8 cellular contexts compared by ENCODE assay signal in genomic region chr4:118591339-118592046, GRCh38.
DNase-seq lines count a peak whose midpoint lies in the region; TF ChIP-seq lines count a peak whose summit lies in the region.
"Not testable (repeated sequence)": the region's sequence is repeated elsewhere in the genome, so short reads cannot be mapped to it uniquely, and the experiment has no call there.

No MANE protein-coding gene starts in this region.

- H3K9me3 Mint-ChIP-seq in nephron progenitor cell, result not testable (repeated sequence)

- TF ChIP-seq CTCF in foreskin fibroblast (IDR thresholded peaks at IDR 0.05; ENCODE audit: low read depth, low read length); nephron progenitor cell (IDR thresholded peaks at IDR 0.05): not testable (repeated sequence)

- DNase-seq in ELR (ENCODE audit: low read depth), result peak; percentile 91
- DNase-seq in H4 (ENCODE audit: low spot score), result peak; percentile 94
- peak; percentile 77 to 81 for DNase-seq in Kasumi-1 (lab: John Stamatoyannopoulos, UW)
- DNase-seq in SK-MEL-5 (ENCODE audit: low read depth, low spot score), result peak; percentile 93
- peak; percentile 96 for DNase-seq in activated naive CD4-positive, alpha-beta T cell treated with Interleukin-2 at 50 U/mL for 16 hours
- DNase-seq in foreskin fibroblast, result peak; percentile 97 to 99
- peak; percentile 94 for DNase-seq in nephron progenitor cell
- peak; percentile 89 for DNase-seq in stimulated activated naive CD4-positive, alpha-beta T cell treated with Interleukin-2 at 50 U/mL for 16 hours (lab: John Stamatoyannopoulos, UW)

- not testable (repeated sequence) for H3K36me3 Mint-ChIP-seq in nephron progenitor cell (ENCODE audit: low read depth)

- peak overlapping the region; percentile 100 for H3K27ac Mint-ChIP-seq in nephron progenitor cell

- peaks cover 33% of the 10 kb centered on the region for H3K27me3 Mint-ChIP-seq in nephron progenitor cell (ENCODE audit: low read depth, poor library complexity)

- not testable (repeated sequence) for H3K4me1 Mint-ChIP-seq in nephron progenitor cell

- H3K4me3 ChIP-seq in foreskin fibroblast (ENCODE audit: low read depth in 1 of 2, low read length in 2 of 2), result peak overlapping the region; percentile 61 to 63

- in situ Hi-C loops in SK-MEL-5 (cut with HindIII; ENCODE audit: low pct_unique_long_range_greater_than_20kb, low sequenced_read_pairs), result not testable (repeated sequence)

- peak overlapping the region; percentile 97 for H3K4me3 Mint-ChIP-seq in nephron progenitor cell

Comparison
In these comparisons a context has a peak if more than half of its experiments do, and no peak if none do; other contexts are left out.
1. Peak in every context shown above with its lines: DNase-seq and H3K4me3 ChIP-seq.